ENCODE assay signal across 18 cellular contexts in genomic region chr5:90297045-90297764, GRCh38.
DNase-seq lines count a peak whose midpoint lies in the region; ATAC-seq and TF ChIP-seq lines count a peak whose summit lies in the region.
"Had no signal": no experiment of that assay in that cellular context is flagged by ENCODE, and none has a peak within 500 bp of the region (broad histone marks: within the 10 kb centered on the region; RNA-seq: fewer than 3 reads in every experiment).

No MANE protein-coding gene starts in this region.

- CTCF ChIA-PET in HEK293T (lab: Yijun Ruan, JAX): interaction anchor here (0.6 to 1.4 kb wide), 2 partner anchors 11 to 370 kb away, joined by 3 read pairs; no protein-coding TSS in a partner anchor

- no peaks in the 10 kb centered on the region for H3K4me1 Mint-ChIP-seq in activated T-cell treated with anti-CD3 and anti-CD28 coated beads, Interleukin-2, amount 50 U/mL, for 4 hours (ENCODE audit: low read depth)
- H3K4me1 Mint-ChIP-seq: CD14-positive monocyte had no signal

- POLR2A ChIA-PET in HEK293T (lab: Yijun Ruan, JAX): no interaction called here

- no peak for TF ChIP-seq CTCF in astrocyte of the cerebellum (IDR thresholded peaks at IDR 0.05; ENCODE audit: low read depth, low read length, missing control alignments)

- ATAC-seq in GM21619 (IDR thresholded peaks at IDR 0.05; ENCODE audit: unreplicated experiment) (no peak), HG02884 (IDR thresholded peaks at IDR 0.05; ENCODE audit: unreplicated experiment) (no peak)
- ATAC-seq in activated T-cell treated with anti-CD3 and anti-CD28 coated beads, Interleukin-2, amount 50 U/mL, for 4 hours: no peak
- ATAC-seq: HCT116, HepG2 had no signal

- DNase-seq in A172 (ENCODE audit: low spot score): peak; percentile 53
- DNase-seq in HEK293T (ENCODE audit: extremely low spot score): peak; percentile 38
- peak; percentile 6 for DNase-seq in astrocyte of the cerebellum (ENCODE audit: low read depth)
- peak; percentile 17 for DNase-seq in iPS-NIHi11 (ENCODE audit: low spot score)
- DNase-seq in activated T-cell treated with anti-CD3 and anti-CD28 coated beads, Interleukin-2, amount 50 U/mL, for 4 hours: no peak
- DNase-seq: AML-193, COR-L47, MM.1S, NCI-H1105, NCI-H187, NCI-H2171, NCI-H446, NCI-H69 had no signal

- no peaks in the 10 kb centered on the region for H3K9me3 Mint-ChIP-seq in activated T-cell treated with anti-CD3 and anti-CD28 coated beads, Interleukin-2, amount 50 U/mL, for 4 hours

- H3K4me3 Mint-ChIP-seq in activated T-cell treated with anti-CD3 and anti-CD28 coated beads, Interleukin-2, amount 50 U/mL, for 4 hours: no peak overlapping the region
- H3K4me3 Mint-ChIP-seq: CD14-positive monocyte had no signal

- H3K27me3 Mint-ChIP-seq in activated T-cell treated with anti-CD3 and anti-CD28 coated beads, Interleukin-2, amount 50 U/mL, for 4 hours (ENCODE audit: low read depth): peaks cover 2% of the 10 kb centered on the region

- no peak overlapping the region for H3K4me3 ChIP-seq in astrocyte of the cerebellum (ENCODE audit: low read depth, low read length)

- in situ Hi-C loops in astrocyte of the cerebellum (cut with HindIII; ENCODE audit: low sequenced_read_pairs): loop anchor here (10.0 kb wide), 1 partner anchor 58 kb away; no protein-coding TSS in a partner anchor

- no peaks in the 10 kb centered on the region for H3K36me3 Mint-ChIP-seq in activated T-cell treated with anti-CD3 and anti-CD28 coated beads, Interleukin-2, amount 50 U/mL, for 4 hours (ENCODE audit: insufficient read depth)
- H3K36me3 Mint-ChIP-seq: CD14-positive monocyte had no signal

TF ChIP-seq in HEK293T, 16 proteins besides CTCF, POLR2A, EP300 and RAD21:
- TF ChIP-seq FOXA1 (IDR thresholded peaks at IDR 0.05): peak; percentile 87
- 0 out of 2 replicates have a peak, but pooled peaks have one; percentile 22 for TF ChIP-seq FOXK2 (IDR thresholded peaks at IDR 0.05)
- TF ChIP-seq NFRKB (IDR thresholded peaks at IDR 0.05): no peak
- peak; percentile 89 for TF ChIP-seq ARNT (IDR thresholded peaks at IDR 0.05)
- 0 out of 2 replicates have a peak, but pooled peaks have one; percentile 42 for TF ChIP-seq ZNF384 (IDR thresholded peaks at IDR 0.05)
- TF ChIP-seq SP1 (IDR thresholded peaks at IDR 0.05): no peak
- TF ChIP-seq TARDBP (IDR thresholded peaks at IDR 0.05): peak; percentile 59; the same call in 1 of the 2 replicates
- TF ChIP-seq HDGF (IDR thresholded peaks at IDR 0.05; ENCODE audit: borderline replicate concordance): no peak
- peak; percentile 100 for TF ChIP-seq CTBP1 (IDR thresholded peaks at IDR 0.05; ENCODE audit: borderline replicate concordance)
- TF ChIP-seq BHLHE40 (IDR thresholded peaks at IDR 0.05; ENCODE audit: borderline replicate concordance): no peak
- peak; percentile 96 for TF ChIP-seq LEF1 (IDR thresholded peaks at IDR 0.05; ENCODE audit: borderline replicate concordance)
- TF ChIP-seq PKNOX1 (IDR thresholded peaks at IDR 0.05): peak; percentile 98
- TF ChIP-seq FOXM1 (IDR thresholded peaks at IDR 0.05; ENCODE audit: borderline replicate concordance): 0 out of 2 replicates have a peak, but pooled peaks have one; percentile 41
- no peak for TF ChIP-seq L3MBTL2 (conservative IDR thresholded peaks at IDR 0.05)
- peak; percentile 31; the same call in 1 of the 2 replicates for TF ChIP-seq ELF4 (IDR thresholded peaks at IDR 0.05)
- TF ChIP-seq SUZ12 (IDR thresholded peaks at IDR 0.05): no peak
